ENCODE assay signal across 7 cellular contexts in the genomic region with DNA sequence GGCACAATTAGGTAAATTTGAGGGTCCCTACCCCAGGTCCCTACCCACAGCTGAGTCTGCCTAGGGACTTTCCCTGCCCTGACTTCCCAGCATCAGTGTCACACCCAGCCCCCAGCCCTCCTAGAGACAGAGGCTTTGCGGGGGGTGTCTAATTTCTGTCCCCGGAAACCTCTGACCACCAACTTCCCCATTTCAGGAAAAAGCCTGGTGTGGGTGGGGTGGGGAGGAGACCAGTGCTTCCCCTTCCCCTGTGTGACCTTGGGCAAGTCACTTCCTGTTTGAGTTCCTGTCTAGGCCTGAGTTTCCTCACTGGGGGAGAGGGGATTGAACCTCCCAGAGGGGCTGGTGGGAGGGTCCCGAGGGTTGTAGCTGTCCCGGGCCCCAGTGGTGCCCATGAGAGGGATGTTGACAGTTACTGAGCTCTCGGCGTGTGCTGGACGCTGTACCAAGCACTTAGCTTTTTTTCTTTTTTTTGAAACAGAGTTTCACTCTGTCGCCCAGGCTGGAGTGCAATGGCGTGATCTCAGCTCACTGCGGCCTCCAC. TPM values are rescaled to one million over a fixed set of nuclear protein-coding genes. Genes with fewer than 3 reads are reported as not detected.
A peak's percentile ranks its signal among the peaks of the same experiment; 100 is the strongest.
DNase-seq lines count a peak whose midpoint lies in the region; ATAC-seq and TF ChIP-seq lines count a peak whose summit lies in the region.

No MANE protein-coding gene starts in this region.

- peaks cover 12% of the 10 kb centered on the region for H3K36me3 Mint-ChIP-seq in HFFc6 (ENCODE audit: low read depth)
- peaks cover 5% of the 10 kb centered on the region for H3K36me3 Mint-ChIP-seq in T-helper 17 cell (ENCODE audit: low read depth)

- TF ChIP-seq CTCF in HFFc6 (IDR thresholded peaks at IDR 0.05) (no peak), heart right ventricle (IDR thresholded peaks at IDR 0.05) (no peak)

- H3K27ac Mint-ChIP-seq in HFFc6: peak overlapping the region; percentile 56
- peak overlapping the region; percentile 90 for H3K27ac Mint-ChIP-seq in T-helper 17 cell
- H3K27ac Mint-ChIP-seq in stimulated activated naive CD8-positive, alpha-beta T cell treated with anti-CD3 and anti-CD28 coated beads, Interleukin-15, amount 100 ng/mL, for 72 hours: peak overlapping the region; percentile 75 to 91

- H3K9me3 ChIP-seq in T-helper 17 cell (ENCODE audit: control insufficient read depth, low read length, poor library complexity, severe bottlenecking) (no peaks in the 10 kb centered on the region), heart right ventricle (no peaks in the 10 kb centered on the region)

- peaks cover 0 to 61% (median 22%) of the 10 kb centered on the region in 9 donors for H3K36me3 ChIP-seq in heart right ventricle

- POLR2A ChIA-PET in HEK293T (lab: Yijun Ruan, JAX): no interaction called here

- H3K27ac ChIP-seq in heart right ventricle: peak overlapping the region in 9 of 10 donors; percentile 54 to 98 (median 73)

- H3K4me3 ChIP-seq in heart right ventricle: peak overlapping the region in 3 of 10 donors; percentile 9 to 35 (median 24)

- CTCF ChIA-PET in HEK293T (lab: Yijun Ruan, JAX): interaction anchor here (1.8 kb wide), 1 partner anchor 127 kb away, joined by 6 read pairs; no protein-coding TSS in a partner anchor

- no peaks in the 10 kb centered on the region for H3K27me3 ChIP-seq in heart right ventricle

- DNase-seq in HFFc6 (no peak), T-helper 17 cell (no peak), heart right ventricle (peak in 1 of 2 donors; percentile 65), HEK293T (ENCODE audit: extremely low spot score) (no peak), SW 1271 (lab: John Stamatoyannopoulos, UW) (no peak)
- no peak for DNase-seq in stimulated activated naive CD8-positive, alpha-beta T cell treated with anti-CD3 and anti-CD28 coated beads, Interleukin-15, amount 100 ng/mL, for 72 hours

- intact Hi-C loops in heart right ventricle (cut with DNase I): no loop called here

- peaks cover 22% of the 10 kb centered on the region for H3K4me1 Mint-ChIP-seq in HFFc6 (ENCODE audit: low read depth)
- peaks cover 37% of the 10 kb centered on the region for H3K4me1 Mint-ChIP-seq in T-helper 17 cell
- H3K4me1 Mint-ChIP-seq in stimulated activated naive CD8-positive, alpha-beta T cell treated with anti-CD3 and anti-CD28 coated beads, Interleukin-15, amount 100 ng/mL, for 72 hours: peaks cover 62% of the 10 kb centered on the region

- ATAC-seq in T-helper 17 cell: peak; percentile 69
- peak; percentile 46 to 82 (median 66) for ATAC-seq in heart right ventricle
- peak; percentile 63 for ATAC-seq in stimulated activated naive CD8-positive, alpha-beta T cell treated with anti-CD3 and anti-CD28 coated beads, Interleukin-15, amount 100 ng/mL, for 72 hours
- no peak for ATAC-seq in HG02884 (IDR thresholded peaks at IDR 0.05; ENCODE audit: unreplicated experiment)

- H3K4me3 Mint-ChIP-seq in HFFc6: no peak overlapping the region
- H3K4me3 Mint-ChIP-seq in T-helper 17 cell: peak overlapping the region; percentile 50
- H3K4me3 Mint-ChIP-seq in stimulated activated naive CD8-positive, alpha-beta T cell treated with anti-CD3 and anti-CD28 coated beads, Interleukin-15, amount 100 ng/mL, for 72 hours: peak overlapping the region; percentile 50 to 54

- no peaks in the 10 kb centered on the region for H3K9me3 Mint-ChIP-seq in HFFc6
- no peaks in the 10 kb centered on the region for H3K9me3 Mint-ChIP-seq in stimulated activated naive CD8-positive, alpha-beta T cell treated with anti-CD3 and anti-CD28 coated beads, Interleukin-15, amount 100 ng/mL, for 72 hours

- WGBS in heart right ventricle, 2 donors: 62 to 65% methylated on average over 10 of the region's 10 CpGs

- peaks cover 9 to 73% (median 49%) of the 10 kb centered on the region in 9 donors for H3K4me1 ChIP-seq in heart right ventricle

- no peaks in the 10 kb centered on the region; the same call in 1 of the 2 replicates for H3K27me3 Mint-ChIP-seq in HFFc6 (ENCODE audit: insufficient read depth)
- no peaks in the 10 kb centered on the region for H3K27me3 Mint-ChIP-seq in T-helper 17 cell
- no peaks in the 10 kb centered on the region for H3K27me3 Mint-ChIP-seq in stimulated activated naive CD8-positive, alpha-beta T cell treated with anti-CD3 and anti-CD28 coated beads, Interleukin-15, amount 100 ng/mL, for 72 hours

TF ChIP-seq in HEK293T, 16 proteins besides CTCF, POLR2A, EP300 and RAD21:
- TF ChIP-seq HDGF (IDR thresholded peaks at IDR 0.05; ENCODE audit: borderline replicate concordance) (no peak), ZNF384 (IDR thresholded peaks at IDR 0.05) (no peak), L3MBTL2 (conservative IDR thresholded peaks at IDR 0.05) (no peak), SP1 (IDR thresholded peaks at IDR 0.05) (no peak), BHLHE40 (IDR thresholded peaks at IDR 0.05; ENCODE audit: borderline replicate concordance) (no peak), CTBP1 (IDR thresholded peaks at IDR 0.05; ENCODE audit: borderline replicate concordance) (no peak), LEF1 (IDR thresholded peaks at IDR 0.05; ENCODE audit: borderline replicate concordance) (no peak), FOXK2 (IDR thresholded peaks at IDR 0.05) (no peak), FOXA1 (IDR thresholded peaks at IDR 0.05) (no peak), FOXM1 (IDR thresholded peaks at IDR 0.05; ENCODE audit: borderline replicate concordance) (no peak), TARDBP (IDR thresholded peaks at IDR 0.05) (no peak), ELF4 (IDR thresholded peaks at IDR 0.05) (no peak), NFRKB (IDR thresholded peaks at IDR 0.05) (no peak), PKNOX1 (IDR thresholded peaks at IDR 0.05) (no peak)
TF ChIP-seq in HEK293T: peak in this region for 0.

RNA-seq across cellular contexts. Expression of gene VASP, which starts 7.9 kb away (rescaled TPM):
- 100 to 1,000 TPM; 179 to 199 (median 185) TPM for total RNA-seq in HFFc6 (2021; fragmentation: NEBNext Ultra II Directional; extraction: Animal tissue kit (Norgen Biotek cat#: 25700))
- total RNA-seq in T-helper 17 cell (100 to 1,000 TPM in 1 of 2 donors, 10 to 100 TPM in 1; 99.7 to 101 TPM), heart right ventricle (10 to 100 TPM; 24.9 to 78.6 (median 42.3) TPM)
- polyA plus RNA-seq in heart right ventricle: 10 to 100 TPM; 62.3 to 70.0 TPM

RNA-seq across cellular contexts. Expression of gene PPM1N, which starts 16.9 kb away (rescaled TPM):
- total RNA-seq in HFFc6 (2021; fragmentation: NEBNext Ultra II Directional; extraction: Animal tissue kit (Norgen Biotek cat#: 25700)): 1 to 10 TPM in 4 of 6 experiments, under 1 TPM in 2; 0.80 to 1.3 (median 1.1) TPM
- 1 to 10 TPM; 3.8 to 8.5 TPM for total RNA-seq in T-helper 17 cell
- total RNA-seq in heart right ventricle: 1 to 10 TPM in 1 of 10 donors, under 1 TPM in 4, not detected in 5; 0.32 to 3.6 (median 0.57) TPM
- polyA plus RNA-seq in heart right ventricle: under 1 TPM; 0.51 to 0.68 TPM

RNA-seq across cellular contexts. Expression of gene RTN2, which starts 18.3 kb away (rescaled TPM):
- total RNA-seq in HFFc6 (2021; fragmentation: NEBNext Ultra II Directional; extraction: Animal tissue kit (Norgen Biotek cat#: 25700)): 10 to 100 TPM; 10.3 to 21.3 (median 13.8) TPM
- total RNA-seq in T-helper 17 cell (1 to 10 TPM; 2.3 to 6.2 TPM), heart right ventricle (10 to 100 TPM; 15.9 to 33.7 (median 21.8) TPM)
- 10 to 100 TPM; 11.1 to 13.3 TPM for polyA plus RNA-seq in heart right ventricle

RNA-seq across cellular contexts. Expression of gene FOSB, which starts 47.4 kb away (rescaled TPM):
- 10 to 100 TPM; 35.0 to 71.5 (median 62.9) TPM for total RNA-seq in HFFc6 (2021; fragmentation: NEBNext Ultra II Directional; extraction: Animal tissue kit (Norgen Biotek cat#: 25700))
- total RNA-seq in T-helper 17 cell (1,000 to 10,000 TPM in 1 of 2 donors, 100 to 1,000 TPM in 1; 967 to 2,209 TPM), heart right ventricle (10 to 100 TPM in 2 of 10 donors, 1 to 10 TPM in 7, under 1 TPM in 1; 0.39 to 54.5 (median 4.9) TPM)
- 1 to 10 TPM; 2.1 to 5.5 TPM for polyA plus RNA-seq in heart right ventricle
